19 cellular contexts compared by ENCODE assay signal in the genomic region with DNA sequence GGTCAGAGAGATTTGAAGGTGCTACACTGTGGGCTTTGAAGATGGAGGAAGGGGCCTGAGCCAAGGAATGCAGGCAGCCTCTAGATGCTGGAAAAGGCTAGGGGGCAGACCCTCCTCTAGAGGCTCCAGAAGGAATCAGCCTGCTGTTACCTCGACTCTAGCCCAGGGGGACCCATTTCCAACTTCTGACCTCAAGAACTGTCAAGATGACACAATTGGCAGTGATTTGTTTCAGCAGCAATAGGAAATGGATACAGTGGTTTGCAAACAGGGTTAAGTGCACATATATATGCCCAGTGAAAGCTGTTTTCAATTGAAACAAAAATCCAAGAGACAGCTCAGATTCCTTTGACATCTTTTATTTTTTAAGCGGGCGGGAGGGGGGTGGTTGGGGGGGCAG. TPM values are rescaled to one million over a fixed set of nuclear protein-coding genes. Genes with fewer than 3 reads are reported as not detected.
A peak's percentile ranks its signal among the peaks of the same experiment; 100 is the strongest.
DNase-seq lines count a peak whose midpoint lies in the region; TF ChIP-seq lines count a peak whose summit lies in the region.
"Had no signal": no experiment of that assay in that cellular context is flagged by ENCODE, and none has a peak within 500 bp of the region (broad histone marks: within the 10 kb centered on the region; RNA-seq: fewer than 3 reads in every experiment).

No MANE protein-coding gene starts in this region.

- in situ Hi-C loops in brain microvascular endothelial cell (cut with HindIII; ENCODE audit: low pct_ligation_motif_present, low sequenced_read_pairs) = no loop called here

- H3K27ac ChIP-seq in HEK293 (ENCODE audit: extremely low read depth, low read depth, low read length) (no peak overlapping the region), brain microvascular endothelial cell (no peak overlapping the region), neural progenitor cell (no peak overlapping the region), prostate gland (no peak overlapping the region)
- H3K27ac ChIP-seq: 22Rv1 had no signal

- no peaks in the 10 kb centered on the region for H3K4me1 ChIP-seq in HEK293 (ENCODE audit: control insufficient read depth, insufficient read depth, low read length)
- H3K4me1 ChIP-seq in neural progenitor cell = peaks cover 15% of the 10 kb centered on the region
- H3K4me1 ChIP-seq in prostate gland (replicated peaks) = no peaks in the 10 kb centered on the region

- H3F3A ChIP-seq in neural progenitor cell (ENCODE audit: low read depth) = no peaks in the 10 kb centered on the region

- H3K27me3 Mint-ChIP-seq in neural progenitor cell (ENCODE audit: insufficient read depth, low read depth) = peaks cover 10% of the 10 kb centered on the region

- no peaks in the 10 kb centered on the region for H3K36me3 Mint-ChIP-seq in neural progenitor cell

- DNase-seq in DMS 273 (lab: John Stamatoyannopoulos, UW; ENCODE audit: unreplicated experiment) (peak; percentile 32), DMS 273 treated with DMSO at 0.1 percent for 48 hours (lab: John Stamatoyannopoulos, UW) (no peak), brain microvascular endothelial cell (no peak), neural progenitor cell (ENCODE audit: low spot score) (no peak), T-helper 1 cell (no peak), SW480 (ENCODE audit: low spot score) (no peak), prostate gland (ENCODE audit: low spot score) (no peak)
- DNase-seq: DMS153, Kasumi-1, NCI-H1092 treated with DMSO at 0.1 percent for 48 hours, NCI-H2081, NCI-H510A, NCI-H748 treated with DMSO at 0.1 percent for 48 hours, RPMI8226, SHP77 treated with DMSO at 0.1 percent for 48 hours had no signal

- no peak overlapping the region for H3K27ac Mint-ChIP-seq in neural progenitor cell
- H3K27ac Mint-ChIP-seq: B cell had no signal

- no peak for TF ChIP-seq POLR2A in prostate gland (IDR thresholded peaks at IDR 0.05)

- H4K20me1 ChIP-seq in neural progenitor cell (ENCODE audit: low read depth) = no peaks in the 10 kb centered on the region

- peaks cover 38% of the 10 kb centered on the region for H3K4me1 Mint-ChIP-seq in neural progenitor cell

- H3K9ac ChIP-seq in neural progenitor cell = no peak overlapping the region

- H3K9me3 Mint-ChIP-seq in neural progenitor cell = no peaks in the 10 kb centered on the region
- H3K9me3 Mint-ChIP-seq: IgD-negative memory B cell had no signal

- H3K36me3 ChIP-seq in HEK293 (ENCODE audit: control insufficient read depth in 2 of 2, insufficient read depth in 1 of 2, low read length in 2 of 2) (no peaks in the 10 kb centered on the region), brain microvascular endothelial cell (replicated peaks) (no peaks in the 10 kb centered on the region), neural progenitor cell (no peaks in the 10 kb centered on the region), prostate gland (no peaks in the 10 kb centered on the region)

- intact Hi-C loops in prostate gland (cut with DNase I) = no loop called here

- POLR2A ChIA-PET in HEK293 (lab: Yijun Ruan, JAX) = interaction anchor here (0.6 kb wide), 2 partner anchors 8 to 141 kb away, joined by 3 read pairs; no protein-coding TSS in a partner anchor

- H3K4me2 ChIP-seq in neural progenitor cell = no peak overlapping the region

- no peak overlapping the region for H2AFZ ChIP-seq in neural progenitor cell (replicated peaks)

- CTCF ChIA-PET in HEK293 (lab: Yijun Ruan, JAX) = interaction anchor here (0.6 to 1.7 kb wide), 3 partner anchors 8 to 675 kb away, joined by 3 to 7 read pairs (median 3); no protein-coding TSS in a partner anchor

- H3K4me3 Mint-ChIP-seq in neural progenitor cell = no peak overlapping the region
- H3K4me3 Mint-ChIP-seq: B cell had no signal

- no peak overlapping the region for H3K4me3 ChIP-seq in HEK293 (ENCODE audit: low read depth, low read length)
- H3K4me3 ChIP-seq in brain microvascular endothelial cell (ENCODE audit: low read depth, low read length) = no peak overlapping the region
- H3K4me3 ChIP-seq in neural progenitor cell = no peak overlapping the region
- no peak overlapping the region for H3K4me3 ChIP-seq in prostate gland

- TF ChIP-seq CTCF in HEK293 (tag by site-specific recombination; IDR thresholded peaks at IDR 0.05) = 0 out of 2 replicates have a peak, but pooled peaks have one; percentile 14
- peak; percentile 4 for TF ChIP-seq CTCF in brain microvascular endothelial cell (IDR thresholded peaks at IDR 0.05; ENCODE audit: low read depth, low read length, missing control alignments)
- peak; percentile 10 for TF ChIP-seq CTCF in neural progenitor cell (IDR thresholded peaks at IDR 0.05)
- no peak for TF ChIP-seq CTCF in prostate gland (IDR thresholded peaks at IDR 0.05)

- no peaks in the 10 kb centered on the region for H3K79me2 ChIP-seq in neural progenitor cell (ENCODE audit: low read depth)

- H3K9me3 ChIP-seq in HEK293 (ENCODE audit: control insufficient read depth, insufficient read depth, low read depth, low read length) = no peaks in the 10 kb centered on the region
- no peaks in the 10 kb centered on the region for H3K9me3 ChIP-seq in neural progenitor cell (ENCODE audit: low read depth)
- H3K9me3 ChIP-seq in prostate gland = no peaks in the 10 kb centered on the region

- 83% methylated on average over 3 of the region's 3 CpGs for WGBS in prostate gland

- peaks cover 4% of the 10 kb centered on the region for H3K27me3 ChIP-seq in brain microvascular endothelial cell (replicated peaks)
- peaks cover 25% of the 10 kb centered on the region for H3K27me3 ChIP-seq in neural progenitor cell
- H3K27me3 ChIP-seq in prostate gland (replicated peaks; ENCODE audit: insufficient read depth) = no peaks in the 10 kb centered on the region

TF ChIP-seq in HEK293, 187 proteins besides CTCF, POLR2A, EP300 and RAD21 (continues in another document):
- TF ChIP-seq, protein P1, sequence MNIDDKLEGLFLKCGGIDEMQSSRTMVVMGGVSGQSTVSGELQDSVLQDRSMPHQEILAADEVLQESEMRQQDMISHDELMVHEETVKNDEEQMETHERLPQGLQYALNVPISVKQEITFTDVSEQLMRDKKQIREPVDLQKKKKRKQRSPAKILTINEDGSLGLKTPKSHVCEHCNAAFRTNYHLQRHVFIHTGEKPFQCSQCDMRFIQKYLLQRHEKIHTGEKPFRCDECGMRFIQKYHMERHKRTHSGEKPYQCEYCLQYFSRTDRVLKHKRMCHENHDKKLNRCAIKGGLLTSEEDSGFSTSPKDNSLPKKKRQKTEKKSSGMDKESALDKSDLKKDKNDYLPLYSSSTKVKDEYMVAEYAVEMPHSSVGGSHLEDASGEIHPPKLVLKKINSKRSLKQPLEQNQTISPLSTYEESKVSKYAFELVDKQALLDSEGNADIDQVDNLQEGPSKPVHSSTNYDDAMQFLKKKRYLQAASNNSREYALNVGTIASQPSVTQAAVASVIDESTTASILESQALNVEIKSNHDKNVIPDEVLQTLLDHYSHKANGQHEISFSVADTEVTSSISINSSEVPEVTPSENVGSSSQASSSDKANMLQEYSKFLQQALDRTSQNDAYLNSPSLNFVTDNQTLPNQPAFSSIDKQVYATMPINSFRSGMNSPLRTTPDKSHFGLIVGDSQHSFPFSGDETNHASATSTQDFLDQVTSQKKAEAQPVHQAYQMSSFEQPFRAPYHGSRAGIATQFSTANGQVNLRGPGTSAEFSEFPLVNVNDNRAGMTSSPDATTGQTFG (tag by site-specific recombination; IDR thresholded peaks at IDR 0.05; ENCODE audit: borderline replicate concordance) = no peak
- TF ChIP-seq, protein P2, sequence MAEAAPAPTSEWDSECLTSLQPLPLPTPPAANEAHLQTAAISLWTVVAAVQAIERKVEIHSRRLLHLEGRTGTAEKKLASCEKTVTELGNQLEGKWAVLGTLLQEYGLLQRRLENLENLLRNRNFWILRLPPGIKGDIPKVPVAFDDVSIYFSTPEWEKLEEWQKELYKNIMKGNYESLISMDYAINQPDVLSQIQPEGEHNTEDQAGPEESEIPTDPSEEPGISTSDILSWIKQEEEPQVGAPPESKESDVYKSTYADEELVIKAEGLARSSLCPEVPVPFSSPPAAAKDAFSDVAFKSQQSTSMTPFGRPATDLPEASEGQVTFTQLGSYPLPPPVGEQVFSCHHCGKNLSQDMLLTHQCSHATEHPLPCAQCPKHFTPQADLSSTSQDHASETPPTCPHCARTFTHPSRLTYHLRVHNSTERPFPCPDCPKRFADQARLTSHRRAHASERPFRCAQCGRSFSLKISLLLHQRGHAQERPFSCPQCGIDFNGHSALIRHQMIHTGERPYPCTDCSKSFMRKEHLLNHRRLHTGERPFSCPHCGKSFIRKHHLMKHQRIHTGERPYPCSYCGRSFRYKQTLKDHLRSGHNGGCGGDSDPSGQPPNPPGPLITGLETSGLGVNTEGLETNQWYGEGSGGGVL (tag by site-specific recombination; IDR thresholded peaks at IDR 0.05) = no peak
- TF ChIP-seq ZNF214 (tag by site-specific recombination; IDR thresholded peaks at IDR 0.05; ENCODE audit: borderline replicate concordance) (no peak), KLF8 (tag by site-specific recombination; IDR thresholded peaks at IDR 0.05) (no peak), ZNF132 (tag by site-specific recombination; IDR thresholded peaks at IDR 0.05; ENCODE audit: borderline replicate concordance) (no peak), PRDM4 (tag by site-specific recombination; IDR thresholded peaks at IDR 0.05) (no peak)

RNA-seq across cellular contexts. Expression of gene ZDHHC1, which starts 3.7 kb away (rescaled TPM):
- total RNA-seq in neural progenitor cell (ENCODE audit: low replicate concordance) = 1.5 and 2.2 TPM in 2 replicates
- total RNA-seq in prostate gland = 10 to 100 TPM; 20.3 to 69.8 TPM

RNA-seq across cellular contexts. Expression of gene HSD11B2, which starts 11.0 kb away (rescaled TPM):
- total RNA-seq in neural progenitor cell (ENCODE audit: low replicate concordance) (1.6 TPM in 1 of 2 replicates, not detected in the other), prostate gland (10 to 100 TPM; 11.4 to 35.6 TPM)
- total RNA-seq: B cell had no signal

RNA-seq across cellular contexts. Expression of gene TPPP3, which starts 26.6 kb away (rescaled TPM):
- total RNA-seq in neural progenitor cell (ENCODE audit: low replicate concordance) (0.96 TPM in 1 of 2 replicates, not detected in the other), prostate gland (1 to 10 TPM; 3.4 to 10.0 TPM)
- total RNA-seq: B cell had no signal

Comparison
In these comparisons a context has a peak if more than half of its experiments do, and no peak if none do; other contexts are left out.
1. CTCF ChIP-seq: peak in HEK293 (single experiment), brain microvascular endothelial cell (single experiment) and neural progenitor cell (single experiment); none in prostate gland (0 of 4).